ENCODE assay signal across 12 cellular contexts in genomic region chr1:62625415-62625814, GRCh38. TPM values are rescaled to one million over a fixed set of nuclear protein-coding genes. Genes with fewer than 3 reads are reported as not detected.
DNase-seq lines count a peak whose midpoint lies in the region; ATAC-seq lines count a peak whose summit lies in the region.
"Had no signal": no experiment of that assay in that cellular context is flagged by ENCODE, and none has a peak within 500 bp of the region (broad histone marks: within the 10 kb centered on the region; RNA-seq: fewer than 3 reads in every experiment).

No MANE protein-coding gene starts in this region.

- peak; percentile 68 for ATAC-seq in GM18858 (IDR thresholded peaks at IDR 0.05; ENCODE audit: unreplicated experiment)
- peak; percentile 72 for ATAC-seq in HG02798 (IDR thresholded peaks at IDR 0.05; ENCODE audit: poor library complexity, unreplicated experiment)
- ATAC-seq in naive B cell (ENCODE audit: low read depth in 2 of 2): peak; percentile 27 to 48

- H3K4me1 Mint-ChIP-seq in naive B cell: peaks cover 4 to 9% (median 9%) of the 10 kb centered on the region in 3 donors

- H3K36me3 ChIP-seq in H7 (replicated peaks; ENCODE audit: control insufficient read depth, insufficient read depth, low read length): no peaks in the 10 kb centered on the region; the same call in 1 of the 2 replicates

- H3K27ac Mint-ChIP-seq in naive B cell: peak overlapping the region in 1 of 6 donors; percentile 17
- H3K27ac Mint-ChIP-seq: T-helper 1 cell treated with Interleukin-12 subunit alpha and Interleukin-12 subunit beta and Interleukin-4 antibody, amounts not matched to agents 30 μg/mL and 1 μg/mL, for 36 hours had no signal

- peaks cover 0 to 7% of the 10 kb centered on the region in 2 donors for H3K36me3 Mint-ChIP-seq in naive B cell

- H3K27me3 Mint-ChIP-seq in naive B cell: no peaks in the 10 kb centered on the region

- peak; percentile 28 for DNase-seq in NAMALWA (ENCODE audit: low spot score)
- no peak for DNase-seq in naive B cell
- no peak for DNase-seq in stimulated activated CD4-positive, alpha-beta T cell treated with anti-CD3 and anti-CD28 coated beads, Interleukin-1b, Interleukin-23, amount 100 ng/mL, for 48 hours
- no peak for DNase-seq in H7
- no peak for DNase-seq in NCI-H2029 (lab: John Stamatoyannopoulos, UW)
- no peak for DNase-seq in NCI-H748 treated with DMSO at 0.1 percent for 48 hours (lab: John Stamatoyannopoulos, UW)
- DNase-seq: activated gamma-delta T cell treated with Interleukin-2 at 50 U/mL for 16 hours, dermis blood vessel endothelial cell, NCI-H446 treated with DMSO at 0.1 percent for 48 hours had no signal

- H3K4me3 Mint-ChIP-seq in naive B cell: no peak overlapping the region
- H3K4me3 Mint-ChIP-seq: T-helper 1 cell treated with Interleukin-12 subunit alpha and Interleukin-12 subunit beta and Interleukin-4 antibody, amounts not matched to agents 30 μg/mL and 1 μg/mL, for 36 hours had no signal

- H3K27me3 ChIP-seq in H7 (ENCODE audit: control insufficient read depth, insufficient read depth, low read length): no peaks in the 10 kb centered on the region

- no peaks in the 10 kb centered on the region for H3K9me3 Mint-ChIP-seq in naive B cell
- H3K9me3 Mint-ChIP-seq: T-helper 1 cell treated with Interleukin-12 subunit alpha and Interleukin-12 subunit beta and Interleukin-4 antibody, amounts not matched to agents 30 μg/mL and 1 μg/mL, for 36 hours had no signal

- H3K4me3 ChIP-seq in H7 (ENCODE audit: insufficient read depth, low read depth, low read length): no peak overlapping the region

RNA-seq across cellular contexts. Expression of gene ANGPTL3, which starts 28.1 kb away (rescaled TPM):
- not detected for polyA plus RNA-seq in naive B cell (ENCODE audit: low read depth in 6 of 6)
- total RNA-seq in H7 (2014; rRNA removed; shearing (Covaris generic)): 0.04 TPM in 1 of 2 replicates, not detected in the other
- total RNA-seq: dermis blood vessel endothelial cell had no signal
